8 cellular contexts compared by ENCODE assay signal in genomic region chr1:204506091-204506968, GRCh38. TPM values are rescaled to one million over a fixed set of nuclear protein-coding genes. Genes with fewer than 3 reads are reported as not detected.
DNase-seq lines count a peak whose midpoint lies in the region; ATAC-seq lines count a peak whose summit lies in the region.

No MANE protein-coding gene starts in this region.

- H3K36me3 Mint-ChIP-seq in stimulated activated naive B cell treated with anti-CD40 and anti-IgM and Interleukin-4, amounts not matched to agents 10 μg/mL and 1 μg/mL and 100 μg/mL, for 72 hours = peaks cover 7 to 11% of the 10 kb centered on the region in 2 donors

- peak; percentile 75 for DNase-seq in COLO668 (lab: John Stamatoyannopoulos, UW; ENCODE audit: unreplicated experiment)
- DNase-seq in NT2/D1 (ENCODE audit: low read depth, low spot score) = peak; percentile 87
- peak; percentile 52 for DNase-seq in activated T-cell treated with anti-CD3 and anti-CD28 coated beads for 1 hour (ENCODE audit: low read depth)
- DNase-seq in stimulated activated naive B cell treated with anti-CD40 and anti-IgM and Interleukin-4, amounts not matched to agents 10 μg/mL and 1 μg/mL and 100 μg/mL, for 72 hours = peak; percentile 70

- H3K36me3 ChIP-seq in HUES48 (ENCODE audit: control insufficient read depth, insufficient read depth, low read length) (no peaks in the 10 kb centered on the region), NT2/D1 (ENCODE audit: insufficient read depth, insufficient read length, low read length) (no peaks in the 10 kb centered on the region), esophagus (ENCODE audit: control insufficient read depth in 2 of 2, insufficient read depth in 2 of 2, low read length in 1 of 2) (no peaks in the 10 kb centered on the region), muscle layer of duodenum (ENCODE audit: control insufficient read depth in 1 of 2, insufficient read depth in 2 of 2, low read length in 2 of 2) (no peaks in the 10 kb centered on the region)

- H3K4me3 ChIP-seq in HUES48 (ENCODE audit: low read depth, low read length) (peak overlapping the region; percentile 94), NT2/D1 (ENCODE audit: insufficient read length, low read depth) (peak overlapping the region; percentile 58), esophagus (ENCODE audit: low read depth in 1 of 2, low read length in 2 of 2) (peak overlapping the region; percentile 46 to 62), muscle layer of duodenum (ENCODE audit: low read depth in 1 of 2, low read length in 2 of 2) (peak overlapping the region; percentile 69 to 83)

- 1% methylated on average over 31 of the region's 31 CpGs for WGBS in esophagus, 2 donors

- H3K27ac ChIP-seq in HUES48 (ENCODE audit: low read depth, low read length) (peak overlapping the region; percentile 77), esophagus (ENCODE audit: low read depth in 2 of 2, low read length in 1 of 2) (peak overlapping the region; percentile 75 to 79), muscle layer of duodenum (ENCODE audit: low read length) (peak overlapping the region; percentile 93)

- H3K9me3 ChIP-seq in HUES48 (ENCODE audit: control insufficient read depth, insufficient read depth, low read length) (no peaks in the 10 kb centered on the region), NT2/D1 (ENCODE audit: insufficient read depth, low read length) (no peaks in the 10 kb centered on the region), esophagus (ENCODE audit: control insufficient read depth in 2 of 2, insufficient read depth in 1 of 2, low read depth in 1 of 2, low read length in 1 of 2) (no peaks in the 10 kb centered on the region), muscle layer of duodenum (ENCODE audit: control insufficient read depth in 1 of 2, low read length in 2 of 2) (no peaks in the 10 kb centered on the region)

- H3K4me1 ChIP-seq in HUES48 (ENCODE audit: control insufficient read depth, insufficient read depth, low read length) = peaks cover 4% of the 10 kb centered on the region; the same call in 1 of the 2 replicates
- no peaks in the 10 kb centered on the region for H3K4me1 ChIP-seq in NT2/D1 (ENCODE audit: insufficient read depth, insufficient read length)
- peaks cover 0 to 6% of the 10 kb centered on the region in 2 donors for H3K4me1 ChIP-seq in esophagus (ENCODE audit: control insufficient read depth in 2 of 2, insufficient read depth in 2 of 2, low read length in 1 of 2)
- peaks cover 0 to 12% of the 10 kb centered on the region in 2 donors for H3K4me1 ChIP-seq in muscle layer of duodenum (ENCODE audit: control insufficient read depth in 1 of 2, insufficient read depth in 2 of 2, low read length in 2 of 2)

- H3K27me3 ChIP-seq in HUES48 (ENCODE audit: control insufficient read depth, insufficient read depth, low read length) (no peaks in the 10 kb centered on the region), NT2/D1 (ENCODE audit: insufficient read depth, insufficient read length) (no peaks in the 10 kb centered on the region), esophagus (ENCODE audit: control insufficient read depth in 1 of 2, insufficient read depth in 2 of 2, low read length in 2 of 2) (no peaks in the 10 kb centered on the region), muscle layer of duodenum (ENCODE audit: low read depth, low read length) (no peaks in the 10 kb centered on the region)

- H3K27me3 Mint-ChIP-seq in stimulated activated naive B cell treated with anti-CD40 and anti-IgM and Interleukin-4, amounts not matched to agents 10 μg/mL and 1 μg/mL and 100 μg/mL, for 72 hours = peaks cover 6 to 8% of the 10 kb centered on the region in 2 donors

- peak; percentile 67 for ATAC-seq in GM21526 (IDR thresholded peaks at IDR 0.05; ENCODE audit: low FRiP score, unreplicated experiment)
- peak; percentile 86 to 87 for ATAC-seq in stimulated activated naive B cell treated with anti-CD40 and anti-IgM and Interleukin-4, amounts not matched to agents 10 μg/mL and 1 μg/mL and 100 μg/mL, for 72 hours (replicated peaks)

- H3K27ac Mint-ChIP-seq in stimulated activated naive B cell treated with anti-CD40 and anti-IgM and Interleukin-4, amounts not matched to agents 10 μg/mL and 1 μg/mL and 100 μg/mL, for 72 hours = peak overlapping the region; percentile 97

- H3K4me1 Mint-ChIP-seq in stimulated activated naive B cell treated with anti-CD40 and anti-IgM and Interleukin-4, amounts not matched to agents 10 μg/mL and 1 μg/mL and 100 μg/mL, for 72 hours = peaks cover 23 to 49% of the 10 kb centered on the region in 2 donors

- H3K9me3 Mint-ChIP-seq in stimulated activated naive B cell treated with anti-CD40 and anti-IgM and Interleukin-4, amounts not matched to agents 10 μg/mL and 1 μg/mL and 100 μg/mL, for 72 hours = peaks cover 3 to 4% of the 10 kb centered on the region in 2 donors

- peak overlapping the region; percentile 52; the same call in 1 of the 2 replicates for H3K9ac ChIP-seq in HUES48 (ENCODE audit: low read depth, low read length)
- peak overlapping the region; percentile 15 for H3K9ac ChIP-seq in NT2/D1 (ENCODE audit: insufficient read length, low read depth)

- H3K4me3 Mint-ChIP-seq in stimulated activated naive B cell treated with anti-CD40 and anti-IgM and Interleukin-4, amounts not matched to agents 10 μg/mL and 1 μg/mL and 100 μg/mL, for 72 hours = peak overlapping the region; percentile 80 to 89

RNA-seq across cellular contexts. Expression of gene MDM4, which starts 9.9 kb away (rescaled TPM):
- 10 to 100 TPM in 1 of 2 donors, 1 to 10 TPM in 1; 4.0 to 14.0 TPM for polyA plus RNA-seq in esophagus

RNA-seq across cellular contexts. Expression of gene PIK3C2B, which starts 11.7 kb away (rescaled TPM):
- polyA plus RNA-seq in esophagus = 10 to 100 TPM in 1 of 2 donors, 1 to 10 TPM in 1; 7.8 to 14.2 TPM

Comparison
In these comparisons a context has a peak if more than half of its experiments do, and no peak if none do; other contexts are left out.
1. Peak in every context shown above with its lines: DNase-seq, ATAC-seq, H3K4me3 ChIP-seq and H3K27ac ChIP-seq.